Comparison of ENCODE assay signal across 28 cellular contexts in genomic region chr16:81678326-81679095, GRCh38.
DNase-seq lines count a peak whose midpoint lies in the region; ATAC-seq and TF ChIP-seq lines count a peak whose summit lies in the region.
"Had no signal": no experiment of that assay in that cellular context is flagged by ENCODE, and none has a peak within 500 bp of the region (broad histone marks: within the 10 kb centered on the region; RNA-seq: fewer than 3 reads in every experiment).

No MANE protein-coding gene starts in this region.

- no peaks in the 10 kb centered on the region for H3K4me1 Mint-ChIP-seq in activated CD8-positive, alpha-beta T cell treated with anti-CD3 and anti-CD28 coated beads for 36 hours (ENCODE audit: low read depth)
- H3K4me1 Mint-ChIP-seq in stimulated activated effector memory CD8-positive, alpha-beta T cell treated with anti-CD3 and anti-CD28 coated beads, Interleukin-12 subunit alpha, Interleukin-12 subunit beta, amount 100 ng/mL, for 72 hours = peaks cover 33% of the 10 kb centered on the region
- H3K4me1 Mint-ChIP-seq: activated B cell treated with CpG ODN at 0.5 μM for 24 hours had no signal

- no peak overlapping the region for H3K4me3 ChIP-seq in right cardiac atrium (ENCODE audit: low read length)
- H3K4me3 ChIP-seq in gastrocnemius medialis = no peak overlapping the region
- H3K4me3 ChIP-seq: A549, BLaER1, lung, stomach had no signal

- ATAC-seq in Right ventricle myocardium inferior (no peak), right cardiac atrium (peak; percentile 7 to 22), GM21529 (IDR thresholded peaks at IDR 0.05; ENCODE audit: unreplicated experiment) (no peak), gastrocnemius medialis (no peak)
- no peak for ATAC-seq in activated CD8-positive, alpha-beta T cell treated with anti-CD3 and anti-CD28 coated beads for 36 hours
- no peak for ATAC-seq in stimulated activated effector memory CD8-positive, alpha-beta T cell treated with anti-CD3 and anti-CD28 coated beads, Interleukin-12 subunit alpha, Interleukin-12 subunit beta, amount 100 ng/mL, for 72 hours
- ATAC-seq: A549 had no signal

- POLR2A ChIA-PET in activated CD8-positive, alpha-beta T cell treated with anti-CD3 and anti-CD28 coated beads for 36 hours (lab: Charles Lee) = no interaction called here

- intact Hi-C loops in Right ventricle myocardium inferior (cut with DNase I) (no loop called here), cardiac septum (cut with DNase I) (no loop called here), right cardiac atrium (cut with DNase I) (no loop called here), gastrocnemius medialis (cut with DNase I; ENCODE audit: low total_unique reads) (no loop called here)
- intact Hi-C loops in activated CD8-positive, alpha-beta T cell treated with anti-CD3 and anti-CD28 coated beads for 36 hours (cut with micrococcal nuclease) = no loop called here

- no peaks in the 10 kb centered on the region for H3K9me3 ChIP-seq in right cardiac atrium (ENCODE audit: control insufficient read depth, low read length)
- no peaks in the 10 kb centered on the region for H3K9me3 ChIP-seq in gastrocnemius medialis
- H3K9me3 ChIP-seq: A549, BLaER1, SK-N-SH, stomach had no signal

- TF ChIP-seq POLR2A in gastrocnemius medialis (IDR thresholded peaks at IDR 0.05) = no peak

- DNase-seq in Right ventricle myocardium inferior (ENCODE audit: missing footprints) (peak; percentile 59), cardiac septum (ENCODE audit: low spot score) (no peak), right cardiac atrium (peak in 2 of 3 donors; percentile 60 to 65), GF-D8 (lab: John Stamatoyannopoulos, UW) (no peak), gastrocnemius medialis (no peak)
- DNase-seq in activated CD8-positive, alpha-beta T cell treated with anti-CD3 and anti-CD28 coated beads for 36 hours = no peak
- no peak for DNase-seq in stimulated activated effector memory CD8-positive, alpha-beta T cell treated with anti-CD3 and anti-CD28 coated beads, Interleukin-12 subunit alpha, Interleukin-12 subunit beta, amount 100 ng/mL, for 72 hours (ENCODE audit: low spot score in 2 of 2)
- DNase-seq: activated B cell treated with CpG ODN at 0.5 μM for 24 hours; activated CD4-positive, alpha-beta memory T cell treated with anti-CD3 and anti-CD28 coated beads for 36 hours; activated naive CD4-positive, alpha-beta T cell treated with Interleukin-2 at 50 U/mL for 16 hours; activated T-cell treated with anti-CD3 and anti-CD28 coated beads, Interleukin-2, amount 50 U/mL, for 1 hour; central memory CD4-positive, alpha-beta T cell; erythroblast; foreskin melanocyte; GOT3; hypothalamus; NCI-H1436; NCI-H2171; NCI-H524 treated with DMSO at 0.1 percent for 48 hours; SK-N-SH; stimulated activated CD4-positive, alpha-beta T cell treated with anti-CD3 and anti-CD28 coated beads, Interleukin-12 subunit alpha, Interleukin-12 subunit beta, amount 100 ng/mL, for 4 hours; stimulated activated CD4-positive, alpha-beta T cell treated with anti-CD3 and anti-CD28 coated beads, Interleukin-4, amount 100 ng/mL, for 4 hours; stomach; T1000 had no signal

- 74% methylated on average over 35 of the region's 35 CpGs for WGBS in right cardiac atrium

- in situ Hi-C loops in gastrocnemius medialis (cut with MboI; ENCODE audit: low sequenced_read_pairs in 4 of 4) = no loop called here

- CTCF ChIA-PET in activated CD8-positive, alpha-beta T cell treated with anti-CD3 and anti-CD28 coated beads for 36 hours (lab: Charles Lee) = no interaction called here

- no peak overlapping the region for H3K27ac ChIP-seq in right cardiac atrium (ENCODE audit: low read length)
- no peak overlapping the region for H3K27ac ChIP-seq in gastrocnemius medialis
- H3K27ac ChIP-seq: BLaER1 had no signal

- H3K9me3 Mint-ChIP-seq in activated CD8-positive, alpha-beta T cell treated with anti-CD3 and anti-CD28 coated beads for 36 hours = no peaks in the 10 kb centered on the region
- H3K9me3 Mint-ChIP-seq in stimulated activated effector memory CD8-positive, alpha-beta T cell treated with anti-CD3 and anti-CD28 coated beads, Interleukin-12 subunit alpha, Interleukin-12 subunit beta, amount 100 ng/mL, for 72 hours = no peaks in the 10 kb centered on the region
- H3K9me3 Mint-ChIP-seq: activated B cell treated with CpG ODN at 0.5 μM for 24 hours; activated CD4-positive, alpha-beta memory T cell treated with anti-CD3 and anti-CD28 coated beads for 36 hours had no signal

- no peaks in the 10 kb centered on the region for H3K27me3 Mint-ChIP-seq in activated CD8-positive, alpha-beta T cell treated with anti-CD3 and anti-CD28 coated beads for 36 hours
- H3K27me3 Mint-ChIP-seq: activated B cell treated with CpG ODN at 0.5 μM for 24 hours; activated CD4-positive, alpha-beta memory T cell treated with anti-CD3 and anti-CD28 coated beads for 36 hours had no signal

- no peaks in the 10 kb centered on the region for H3K36me3 ChIP-seq in gastrocnemius medialis

- H3K4me1 ChIP-seq in right cardiac atrium (ENCODE audit: control insufficient read depth, insufficient read depth, low read length) (peaks cover 3% of the 10 kb centered on the region), gastrocnemius medialis (no peaks in the 10 kb centered on the region)
- H3K4me1 ChIP-seq: BLaER1 had no signal

- TF ChIP-seq CTCF in activated CD8-positive, alpha-beta T cell treated with anti-CD3 and anti-CD28 coated beads for 36 hours (IDR thresholded peaks at IDR 0.05) = no peak
- TF ChIP-seq CTCF in gastrocnemius medialis (IDR thresholded peaks at IDR 0.05 in 4 of 5, conservative IDR thresholded peaks at IDR 0.05 in 1 of 5) = no peak

- peak overlapping the region; percentile 18 for H3K4me3 Mint-ChIP-seq in activated CD8-positive, alpha-beta T cell treated with anti-CD3 and anti-CD28 coated beads for 36 hours
- H3K4me3 Mint-ChIP-seq in stimulated activated effector memory CD8-positive, alpha-beta T cell treated with anti-CD3 and anti-CD28 coated beads, Interleukin-12 subunit alpha, Interleukin-12 subunit beta, amount 100 ng/mL, for 72 hours = no peak overlapping the region
- H3K4me3 Mint-ChIP-seq: activated B cell treated with CpG ODN at 0.5 μM for 24 hours; activated CD4-positive, alpha-beta memory T cell treated with anti-CD3 and anti-CD28 coated beads for 36 hours had no signal

- H3K27me3 ChIP-seq in right cardiac atrium (ENCODE audit: control insufficient read depth, insufficient read depth) (no peaks in the 10 kb centered on the region), gastrocnemius medialis (no peaks in the 10 kb centered on the region)
- H3K27me3 ChIP-seq: BLaER1, stomach had no signal

- H3K27ac Mint-ChIP-seq in activated CD8-positive, alpha-beta T cell treated with anti-CD3 and anti-CD28 coated beads for 36 hours = no peak overlapping the region
- H3K27ac Mint-ChIP-seq in stimulated activated effector memory CD8-positive, alpha-beta T cell treated with anti-CD3 and anti-CD28 coated beads, Interleukin-12 subunit alpha, Interleukin-12 subunit beta, amount 100 ng/mL, for 72 hours = peak overlapping the region; percentile 53
- H3K27ac Mint-ChIP-seq: activated B cell treated with CpG ODN at 0.5 μM for 24 hours; activated CD4-positive, alpha-beta memory T cell treated with anti-CD3 and anti-CD28 coated beads for 36 hours had no signal

- H3K36me3 Mint-ChIP-seq in activated CD8-positive, alpha-beta T cell treated with anti-CD3 and anti-CD28 coated beads for 36 hours (ENCODE audit: low read depth) = no peaks in the 10 kb centered on the region
- H3K36me3 Mint-ChIP-seq in stimulated activated effector memory CD8-positive, alpha-beta T cell treated with anti-CD3 and anti-CD28 coated beads, Interleukin-12 subunit alpha, Interleukin-12 subunit beta, amount 100 ng/mL, for 72 hours = peaks cover 73% of the 10 kb centered on the region

Comparison
In these comparisons a context has a peak if more than half of its experiments do, and no peak if none do; other contexts are left out.
1. ATAC-seq: peak in right cardiac atrium (2 of 2); none in Right ventricle myocardium inferior (single experiment), activated CD8-positive, alpha-beta T cell treated with anti-CD3 and anti-CD28 coated beads for 36 hours (single experiment), stimulated activated effector memory CD8-positive, alpha-beta T cell treated with anti-CD3 and anti-CD28 coated beads, Interleukin-12 subunit alpha, Interleukin-12 subunit beta, amount 100 ng/mL, for 72 hours (single experiment), GM21529 (single experiment) and gastrocnemius medialis (0 of 2).
2. DNase-seq: peak in Right ventricle myocardium inferior (single experiment) and right cardiac atrium (2 of 3); none in cardiac septum (single experiment), activated CD8-positive, alpha-beta T cell treated with anti-CD3 and anti-CD28 coated beads for 36 hours (single experiment), stimulated activated effector memory CD8-positive, alpha-beta T cell treated with anti-CD3 and anti-CD28 coated beads, Interleukin-12 subunit alpha, Interleukin-12 subunit beta, amount 100 ng/mL, for 72 hours (0 of 2), GF-D8 (single experiment) and gastrocnemius medialis (0 of 2).